Comparison of ENCODE assay signal across 1 cellular context in the genomic region with DNA sequence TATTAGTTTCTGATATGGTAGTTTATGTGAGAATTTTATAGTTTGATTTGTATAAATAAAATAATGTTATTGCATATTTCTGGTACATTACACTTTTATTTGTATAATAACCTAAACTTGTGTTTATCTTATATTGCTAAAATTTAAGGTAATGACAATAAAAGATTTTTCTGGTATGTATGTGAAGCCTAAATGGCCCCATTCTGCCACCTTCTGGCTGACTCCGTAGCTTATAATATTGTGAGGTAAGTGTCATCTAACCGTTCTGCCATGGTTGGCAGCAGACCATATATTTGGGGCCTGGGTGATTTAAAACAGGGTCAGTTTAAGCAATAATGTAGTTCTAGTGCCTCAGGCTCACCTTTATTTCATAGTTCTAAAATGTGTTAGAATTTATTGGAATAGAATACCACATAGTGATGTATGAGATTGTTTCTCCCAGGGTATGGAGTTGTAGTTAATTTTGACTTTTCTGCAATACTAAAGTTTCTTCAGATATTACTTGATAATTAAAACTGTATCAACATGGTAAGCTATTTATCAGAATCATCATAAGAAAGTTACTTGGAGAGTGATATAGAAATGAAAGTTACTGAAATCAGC.
TF ChIP-seq lines count a peak whose summit lies in the region.

No MANE protein-coding gene starts in this region.

TF ChIP-seq in HCT116, 20 proteins besides CTCF, POLR2A, EP300 and RAD21 (continued from another document):
- TF ChIP-seq ATF3 (IDR thresholded peaks at IDR 0.05) (no peak), JUND (IDR thresholded peaks at IDR 0.05) (no peak), SP1 (IDR thresholded peaks at IDR 0.05; ENCODE audit: low read depth) (no peak), POLR2AphosphoS5 (IDR thresholded peaks at IDR 0.05; ENCODE audit: low read depth, low read length) (no peak), YY1 (IDR thresholded peaks at IDR 0.05; ENCODE audit: extremely low read depth, insufficient replicate concordance, low read depth, low read length) (no peak), SRF (IDR thresholded peaks at IDR 0.05; ENCODE audit: low read depth) (no peak), EGR1 (IDR thresholded peaks at IDR 0.05; ENCODE audit: low read depth) (no peak)
